ENCODE assay signal across 1 cellular context in the genomic region with DNA sequence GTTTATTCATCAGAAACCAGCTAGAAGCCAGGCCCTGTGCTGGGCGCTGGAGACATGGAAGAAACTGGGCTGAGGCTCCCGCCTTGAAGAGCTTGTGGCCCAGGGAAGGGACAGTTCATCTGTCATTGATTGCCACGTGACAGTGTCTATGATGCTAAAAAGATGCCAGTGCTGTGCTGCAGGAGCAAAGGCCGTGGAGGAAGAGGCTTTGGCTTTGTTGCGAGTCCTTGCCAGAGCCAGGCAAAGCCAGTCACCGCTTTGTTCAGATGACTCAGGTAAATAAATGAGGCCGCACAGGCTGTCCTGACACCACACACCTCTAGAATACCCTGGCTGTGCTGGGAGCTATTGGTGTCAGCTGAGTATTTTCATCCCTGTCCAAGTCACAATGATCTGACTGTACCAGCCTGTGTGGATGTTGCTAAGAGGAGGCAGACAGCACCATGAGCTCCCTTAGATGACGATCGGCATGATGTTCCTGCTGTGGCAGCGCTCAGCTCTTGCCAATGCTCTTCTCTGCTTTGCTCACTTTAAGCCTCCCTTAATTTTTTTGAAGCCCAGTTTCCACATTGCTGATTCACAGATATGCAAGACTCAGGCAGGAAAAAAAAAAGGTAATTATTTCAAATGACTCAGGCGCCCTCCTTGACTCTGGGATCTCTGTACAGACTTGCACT.
TF ChIP-seq lines count a peak whose summit lies in the region.

No MANE protein-coding gene starts in this region.

TF ChIP-seq in endothelial cell of umbilical vein, 7 proteins besides CTCF, POLR2A, EP300 and RAD21:
- TF ChIP-seq GATA2 (IDR thresholded peaks at IDR 0.05; ENCODE audit: insufficient read depth, insufficient read length, low read depth, low read length) = peak; percentile 42
- TF ChIP-seq, protein P1, sequence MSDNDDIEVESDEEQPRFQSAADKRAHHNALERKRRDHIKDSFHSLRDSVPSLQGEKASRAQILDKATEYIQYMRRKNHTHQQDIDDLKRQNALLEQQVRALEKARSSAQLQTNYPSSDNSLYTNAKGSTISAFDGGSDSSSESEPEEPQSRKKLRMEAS (IDR thresholded peaks at IDR 0.05; ENCODE audit: insufficient read depth, insufficient read length) = no peak
- peak; percentile 42 for TF ChIP-seq FOS (IDR thresholded peaks at IDR 0.05; ENCODE audit: borderline replicate concordance, insufficient read depth, low read length)
- TF ChIP-seq POLR2AphosphoS5 (IDR thresholded peaks at IDR 0.05; ENCODE audit: insufficient read depth, low read depth, low read length) = no peak
